ENCODE assay signal across 8 cellular contexts in genomic region chr17:8382880-8383142, GRCh38. TPM values are rescaled to one million over a fixed set of nuclear protein-coding genes. Genes with fewer than 3 reads are reported as not detected.
DNase-seq lines count a peak whose midpoint lies in the region; ATAC-seq and TF ChIP-seq lines count a peak whose summit lies in the region.

No MANE protein-coding gene starts in this region.

- intact Hi-C loops in CD8-positive, alpha-beta T cell (cut with DNase I, micrococcal nuclease): loop anchor here (1.0 to 10.0 kb wide), 15 partner anchors 27 to 1368 kb away; partner anchors contain the start of genes CNTROB (in 1 of the 2), EIF5A (in 1 of the 2), HES7 (in 1 of the 2) and NDEL1 (in 1 of the 2)

- CTCF ChIA-PET in CD8-positive, alpha-beta T cell (lab: Charles Lee): interaction anchor here (0.9 to 1.5 kb wide), 5 partner anchors 9 to 362 kb away, joined by 3 to 7 read pairs (median 3); partner anchors contain the start of gene NDEL1

- H3K27ac ChIP-seq in CD8-positive, alpha-beta T cell (ENCODE audit: low read depth, low read length): peak overlapping the region; percentile 59
- H3K27ac ChIP-seq in endodermal cell (ENCODE audit: low read depth, low read length): peak overlapping the region; percentile 67

- peaks cover 26% of the 10 kb centered on the region for H3K36me3 ChIP-seq in CD8-positive, alpha-beta T cell (ENCODE audit: insufficient read depth, low read length)
- peaks cover 44% of the 10 kb centered on the region for H3K36me3 ChIP-seq in endodermal cell (ENCODE audit: control insufficient read depth, insufficient read depth, low read length)

- peaks cover 49% of the 10 kb centered on the region for H3K36me3 Mint-ChIP-seq in CD8-positive, alpha-beta T cell
- peaks cover 49% of the 10 kb centered on the region for H3K36me3 Mint-ChIP-seq in endodermal cell (ENCODE audit: low read depth)
- H3K36me3 Mint-ChIP-seq in neural crest cell (ENCODE audit: low read depth): peaks cover 23% of the 10 kb centered on the region

- peaks cover 38% of the 10 kb centered on the region for H3K4me1 ChIP-seq in CD8-positive, alpha-beta T cell (ENCODE audit: insufficient read depth, low read length)
- H3K4me1 ChIP-seq in endodermal cell (ENCODE audit: control insufficient read depth, insufficient read depth, low read length): peaks cover 15% of the 10 kb centered on the region

- no peaks in the 10 kb centered on the region for H3K9me3 Mint-ChIP-seq in CD8-positive, alpha-beta T cell
- H3K9me3 Mint-ChIP-seq in endodermal cell: no peaks in the 10 kb centered on the region
- no peaks in the 10 kb centered on the region for H3K9me3 Mint-ChIP-seq in neural crest cell

- DNase-seq in CD8-positive, alpha-beta T cell: no peak
- DNase-seq in LoVo (ENCODE audit: low spot score): peak; percentile 18
- no peak for DNase-seq in endodermal cell
- DNase-seq in neural crest cell (ENCODE audit: low read depth, low spot score): no peak
- no peak for DNase-seq in NCI-H2171 treated with DMSO at 0.1 percent for 48 hours (lab: John Stamatoyannopoulos, UW)
- no peak for DNase-seq in NK-92 treated with Interleukin-12 subunit alpha and Interleukin-12 subunit beta, amount 100 ng/mL, for 24 hours (lab: John Stamatoyannopoulos, UW)
- DNase-seq in H4 (ENCODE audit: low spot score): no peak

- H3K27ac Mint-ChIP-seq in CD8-positive, alpha-beta T cell: peak overlapping the region; percentile 93
- H3K27ac Mint-ChIP-seq in endodermal cell (peak overlapping the region; percentile 99), neural crest cell (ENCODE audit: unreplicated experiment) (peak overlapping the region; percentile 100)

- WGBS in endodermal cell (ENCODE audit: insufficient coverage in 1 of 2, insufficient read length in 1 of 2), 2 experiments: 0% methylated on average over 9 to 15 of the region's 15 CpGs

- H3K4me1 Mint-ChIP-seq in CD8-positive, alpha-beta T cell (ENCODE audit: low read depth): peaks cover 64% of the 10 kb centered on the region
- H3K4me1 Mint-ChIP-seq in endodermal cell: peaks cover 38% of the 10 kb centered on the region
- H3K4me1 Mint-ChIP-seq in neural crest cell: peaks cover 48% of the 10 kb centered on the region

- TF ChIP-seq CTCF in CD8-positive, alpha-beta T cell (IDR thresholded peaks at IDR 0.05): no peak
- no peak for TF ChIP-seq CTCF in endodermal cell (conservative IDR thresholded peaks at IDR 0.05)
- no peak for TF ChIP-seq CTCF in neural crest cell (conservative IDR thresholded peaks at IDR 0.05)

- H3K4me3 ChIP-seq in CD8-positive, alpha-beta T cell (ENCODE audit: low read depth, low read length): peak overlapping the region; percentile 72
- peak overlapping the region; percentile 98 for H3K4me3 ChIP-seq in endodermal cell (ENCODE audit: low read length)

- H3K9me3 ChIP-seq in CD8-positive, alpha-beta T cell (ENCODE audit: low read length): no peaks in the 10 kb centered on the region
- H3K9me3 ChIP-seq in endodermal cell (ENCODE audit: control insufficient read depth, low read length): no peaks in the 10 kb centered on the region

- POLR2A ChIA-PET in CD8-positive, alpha-beta T cell (lab: Charles Lee): no interaction called here

- peak overlapping the region; percentile 90 for H3K9ac ChIP-seq in endodermal cell (ENCODE audit: extremely low read depth, low read length, poor library complexity, severe bottlenecking)

- H3K4me3 Mint-ChIP-seq in CD8-positive, alpha-beta T cell: peak overlapping the region; percentile 96
- peak overlapping the region; percentile 100 for H3K4me3 Mint-ChIP-seq in endodermal cell
- H3K4me3 Mint-ChIP-seq in neural crest cell: peak overlapping the region; percentile 100

- peak; percentile 0 for ATAC-seq in CD8-positive, alpha-beta T cell
- ATAC-seq in GM19463 (IDR thresholded peaks at IDR 0.05; ENCODE audit: unreplicated experiment): no peak

- no peaks in the 10 kb centered on the region for H3K27me3 ChIP-seq in CD8-positive, alpha-beta T cell (ENCODE audit: insufficient read depth, low read length)
- no peaks in the 10 kb centered on the region for H3K27me3 ChIP-seq in endodermal cell (ENCODE audit: control insufficient read depth, insufficient read depth, low read length, poor library complexity, severe bottlenecking)

- H3K27me3 Mint-ChIP-seq in CD8-positive, alpha-beta T cell (ENCODE audit: low read depth): no peaks in the 10 kb centered on the region
- H3K27me3 Mint-ChIP-seq in endodermal cell (ENCODE audit: insufficient read depth): no peaks in the 10 kb centered on the region
- H3K27me3 Mint-ChIP-seq in neural crest cell (ENCODE audit: low read depth): no peaks in the 10 kb centered on the region

RNA-seq across cellular contexts. Expression of gene RPL26, which starts 0.2 kb away (rescaled TPM):
- total RNA-seq in CD8-positive, alpha-beta T cell: 1,000 to 10,000 TPM; 2,888 to 2,889 TPM
- total RNA-seq in endodermal cell (1,000 to 10,000 TPM; 1,739 to 2,129 TPM), neural crest cell (1,793 and 1,885 TPM in 2 replicates)
- 2,547 TPM for polyA plus RNA-seq in endodermal cell (2013, experiment 1 of 2)
- 2,470 TPM for polyA plus RNA-seq in endodermal cell (2013, experiment 2 of 2)
- 2,934 and 3,123 TPM in 2 replicates for total RNA-seq in H4 (2014; rRNA removed; shearing (Covaris generic))

RNA-seq across cellular contexts. Expression of gene RNF222, which starts 14.8 kb away (rescaled TPM):
- 1 to 10 TPM; 1.1 to 1.2 TPM for total RNA-seq in CD8-positive, alpha-beta T cell
- total RNA-seq in endodermal cell (not detected), neural crest cell (not detected in 2 replicates)
- not detected for polyA plus RNA-seq in endodermal cell (2013, experiment 1 of 2)
- not detected for polyA plus RNA-seq in endodermal cell (2013, experiment 2 of 2)
- total RNA-seq in H4 (2014; rRNA removed; shearing (Covaris generic)): not detected in 2 replicates

RNA-seq across cellular contexts. Expression of gene ODF4, which starts 43.2 kb away (rescaled TPM):
- total RNA-seq in CD8-positive, alpha-beta T cell: not detected
- total RNA-seq in endodermal cell: not detected
- not detected for polyA plus RNA-seq in endodermal cell (2013, experiment 1 of 2)
- polyA plus RNA-seq in endodermal cell (2013, experiment 2 of 2): not detected
- total RNA-seq in neural crest cell: not detected in 2 replicates
- not detected in 2 replicates for total RNA-seq in H4 (2014; rRNA removed; shearing (Covaris generic))

RNA-seq across cellular contexts. Expression of gene NDEL1, which starts 52.9 kb away (rescaled TPM):
- 100 to 1,000 TPM; 266 to 279 TPM for total RNA-seq in CD8-positive, alpha-beta T cell
- total RNA-seq in endodermal cell (10 to 100 TPM; 60.4 to 61.2 TPM), neural crest cell (34.1 and 34.3 TPM in 2 replicates)
- polyA plus RNA-seq in endodermal cell (2013, experiment 1 of 2): 26.2 TPM
- polyA plus RNA-seq in endodermal cell (2013, experiment 2 of 2): 26.3 TPM
- 16.1 and 31.8 TPM in 2 replicates for total RNA-seq in H4 (2014; rRNA removed; shearing (Covaris generic))
